ENCODE assay signal across 8 cellular contexts in the genomic region with DNA sequence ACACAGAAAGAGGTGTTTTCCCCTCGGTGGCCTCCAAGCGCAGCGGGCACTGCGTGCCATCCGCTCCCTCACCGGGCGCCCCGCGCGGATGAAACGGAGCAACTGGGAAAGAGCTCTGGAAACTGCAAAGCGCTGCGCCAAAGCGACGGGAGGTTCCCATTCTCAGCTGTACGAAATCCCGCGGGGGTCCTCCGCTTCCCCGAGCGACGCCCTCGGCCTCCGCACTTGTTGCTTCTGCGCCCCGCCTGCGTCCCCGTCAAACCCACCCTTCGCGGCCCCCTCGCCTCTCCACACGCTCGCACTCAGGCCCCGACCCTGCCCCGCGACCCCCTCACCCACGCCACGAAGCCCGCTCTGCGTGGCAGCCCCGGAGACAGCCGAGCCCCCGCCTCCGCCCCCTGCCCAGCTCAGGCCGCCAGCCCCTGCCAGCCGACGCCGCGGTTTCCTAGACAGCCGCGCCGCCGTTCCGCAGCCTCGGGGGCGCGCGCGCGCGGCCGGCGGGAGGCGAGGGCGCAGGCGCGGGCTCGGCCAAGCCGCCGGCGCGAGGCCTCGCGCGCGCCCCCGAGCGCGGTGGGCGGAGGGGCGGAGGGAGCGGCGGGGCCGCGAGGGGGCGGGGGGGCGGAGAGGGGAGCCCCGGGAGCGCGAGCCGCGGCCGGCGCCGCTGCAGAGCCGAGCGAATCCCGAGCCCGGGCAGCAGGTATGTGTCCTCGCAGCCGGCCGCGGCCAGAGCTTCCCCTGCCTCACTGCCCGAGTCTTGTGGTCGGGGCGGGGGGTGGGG. TPM values are rescaled to one million over a fixed set of nuclear protein-coding genes. Genes with fewer than 3 reads are reported as not detected.
A peak's percentile ranks its signal among the peaks of the same experiment; 100 is the strongest.
DNase-seq lines count a peak whose midpoint lies in the region; ATAC-seq, FAIRE-seq and TF ChIP-seq lines count a peak whose summit lies in the region.

Gene TMEM266 (plus strand): TSS at position 666 of the 778 bp plus-strand sequence. CDS start 74,279 bp downstream, outside the sequence.

- H2AFZ ChIP-seq in GM23248 = peak within 1 kb of the TSS; percentile 86
- no peak within 1 kb of the TSS for H2AFZ ChIP-seq in OCI-LY7 (ENCODE audit: low read length)
- peak within 1 kb of the TSS; percentile 61 for H2AFZ ChIP-seq in K562 (ENCODE audit: low read depth, low read length)

- H3K9me3 ChIP-seq in CD4-positive, alpha-beta T cell (ENCODE audit: control insufficient read depth, low read length) = no peaks in the 10 kb centered on the region
- H3K9me3 ChIP-seq in GM23248 (ENCODE audit: low read depth) = no peaks in the 10 kb centered on the region
- H3K9me3 ChIP-seq in OCI-LY7 (ENCODE audit: low read length) = no peaks in the 10 kb centered on the region
- H3K9me3 ChIP-seq in K562 (replicated peaks; ENCODE audit: control insufficient read depth, insufficient read depth, low read depth, low read length) = no peaks in the 10 kb centered on the region
- H3K9me3 ChIP-seq in iPS-18c (ENCODE audit: control insufficient read depth, insufficient read depth, low read length) = no peaks in the 10 kb centered on the region
- no peaks in the 10 kb centered on the region for H3K9me3 ChIP-seq in sigmoid colon

- H3K27me3 ChIP-seq in CD4-positive, alpha-beta T cell (ENCODE audit: control insufficient read depth, insufficient read depth, low read length) = peaks cover 60% of the 10 kb centered on the region
- peaks cover 81% of the 10 kb centered on the region for H3K27me3 ChIP-seq in GM23248 (replicated peaks; ENCODE audit: insufficient read depth)
- H3K27me3 ChIP-seq in K562 (ENCODE audit: control insufficient read depth in 2 of 2, insufficient read depth in 2 of 2, low read length in 2 of 2) = peaks cover 34 to 38% of the 10 kb centered on the region in 2 experiments
- H3K27me3 ChIP-seq in sigmoid colon = peaks cover 0 to 22% (median 9%) of the 10 kb centered on the region in 3 donors

- H3F3A ChIP-seq in GM23248 (ENCODE audit: insufficient read depth) = 0 out of 2 replicates have a peak, but pooled peaks cover 7% of the 10 kb centered on the region

- no peaks in the 10 kb centered on the region for H3K36me3 Mint-ChIP-seq in CD4-positive, alpha-beta T cell (ENCODE audit: low read depth)

- no peak within 1 kb of the TSS for H3K27ac Mint-ChIP-seq in CD4-positive, alpha-beta T cell

- no peaks in the 10 kb centered on the region for H3K9me3 Mint-ChIP-seq in CD4-positive, alpha-beta T cell

- H3K9me2 ChIP-seq in GM23248 (ENCODE audit: insufficient read depth) (no peaks in the 10 kb centered on the region), OCI-LY7 (ENCODE audit: insufficient read depth, low read length) (no peaks in the 10 kb centered on the region)

- H3K79me2 ChIP-seq in GM23248 (ENCODE audit: insufficient read depth) = no peaks in the 10 kb centered on the region
- no peaks in the 10 kb centered on the region for H3K79me2 ChIP-seq in OCI-LY7 (ENCODE audit: insufficient read depth, low read depth, low read length)
- no peaks in the 10 kb centered on the region for H3K79me2 ChIP-seq in K562 (ENCODE audit: control insufficient read depth, insufficient read depth, low read length)

- H3K9me1 ChIP-seq in K562 (ENCODE audit: control insufficient read depth, insufficient read depth, low read length) = no peaks in the 10 kb centered on the region

- peaks cover 23% of the 10 kb centered on the region for H3K4me1 Mint-ChIP-seq in CD4-positive, alpha-beta T cell (ENCODE audit: low read depth)

- WGBS in GM23248 (ENCODE audit: low coverage in 1 of 2, low lambda C conversion rate in 2 of 2, missing lambda C conversion rate in 2 of 2), 2 experiments = 0 to 1% methylated on average over 21 to 72 of the region's 106 CpGs
- WGBS in K562 (ENCODE audit: insufficient coverage, low coverage, missing lambda C conversion rate) = 4% methylated on average over 25 of the region's 106 CpGs
- WGBS in sigmoid colon, 2 donors = 1% methylated on average over 106 of the region's 106 CpGs

- H4K20me1 ChIP-seq in GM23248 (ENCODE audit: insufficient read depth) = no peaks in the 10 kb centered on the region
- no peaks in the 10 kb centered on the region for H4K20me1 ChIP-seq in OCI-LY7 (ENCODE audit: insufficient read depth, low read length)
- peaks cover 8% of the 10 kb centered on the region; the same call in 1 of the 2 replicates for H4K20me1 ChIP-seq in K562 (replicated peaks; ENCODE audit: control insufficient read depth, insufficient read depth, low read length)

- FAIRE-seq in K562 (lab: Jason Lieb, UNC) = no peak

- H3K4me1 ChIP-seq in GM23248 (ENCODE audit: insufficient read depth) = no peaks in the 10 kb centered on the region; the same call in 1 of the 2 replicates
- peaks cover 13% of the 10 kb centered on the region for H3K4me1 ChIP-seq in OCI-LY7 (ENCODE audit: insufficient read depth, low read length, poor library complexity, severe bottlenecking)
- peaks cover 0 to 10% of the 10 kb centered on the region in 2 experiments; a peak in 3 of 5 replicates for H3K4me1 ChIP-seq in K562 (replicated peaks in 1 of 2; ENCODE audit: control insufficient read depth in 2 of 2, insufficient read depth in 2 of 2, low read length in 2 of 2)
- H3K4me1 ChIP-seq in sigmoid colon = peaks cover 0 to 19% (median 16%) of the 10 kb centered on the region in 4 donors

- DNase-seq in CD4-positive, alpha-beta T cell = peak in 2 of 10 experiments; percentile 2 to 25
- peak; percentile 52 for DNase-seq in GM23248
- no peak for DNase-seq in OCI-LY7 (ENCODE audit: low spot score)
- peak; percentile 47 to 94 (median 82) for DNase-seq in K562 (ENCODE audit: extremely low read depth in 1 of 4, low spot score in 3 of 4)
- no peak for DNase-seq in sigmoid colon
- DNase-seq in SKM-1 treated with dmso at 0.1 percent for 144 hours (lab: John Stamatoyannopoulos, UW; ENCODE audit: unreplicated experiment) = no peak

- BruUV-seq in OCI-LY7 (replicated peaks; lab: Mats Ljungman, UMichigan) (no TSS peak), K562 (replicated peaks; lab: Mats Ljungman, UMichigan) (no TSS peak)

- H3K27me3 Mint-ChIP-seq in CD4-positive, alpha-beta T cell = peaks cover 70% of the 10 kb centered on the region

- no peak for TF ChIP-seq POLR2A in K562 (conservative IDR thresholded peaks at IDR 0.05)
- no peak for TF ChIP-seq POLR2A in sigmoid colon (IDR thresholded peaks at IDR 0.05)

- no peak for ATAC-seq in CD4-positive, alpha-beta T cell (ENCODE audit: poor library complexity)
- ATAC-seq in K562 (peak; percentile 65), GM19324 (IDR thresholded peaks at IDR 0.05; ENCODE audit: low FRiP score, unreplicated experiment) (no peak)

- H3K36me3 ChIP-seq in GM23248 (ENCODE audit: low read depth) (no peaks in the 10 kb centered on the region), OCI-LY7 (ENCODE audit: insufficient read depth, low read length) (no peaks in the 10 kb centered on the region), K562 (ENCODE audit: control insufficient read depth, insufficient read depth, low read length) (no peaks in the 10 kb centered on the region), sigmoid colon (no peaks in the 10 kb centered on the region)

- H3K4me2 ChIP-seq in GM23248 (ENCODE audit: unreplicated experiment) (peak within 1 kb of the TSS; percentile 92), OCI-LY7 (ENCODE audit: low read length) (peak within 1 kb of the TSS; percentile 63), K562 (ENCODE audit: insufficient read depth, low read length) (peak within 1 kb of the TSS; percentile 59)

- POLR2A ChIA-PET in CD4-positive, alpha-beta T cell (lab: Charles Lee) = interaction anchor here (0.6 kb wide), 1 partner anchor 20 kb away, joined by 3 read pairs; no protein-coding TSS in a partner anchor
- POLR2A ChIA-PET in OCI-LY7 (lab: Charles Lee) = no interaction called here
- POLR2A ChIA-PET in K562 (lab: Yijun Ruan, JAX) = no interaction called here

- TF ChIP-seq EP300 in K562 (IDR thresholded peaks at IDR 0.05; ENCODE audit: low read length) (no peak), sigmoid colon (IDR thresholded peaks at IDR 0.05) (no peak)

- in situ Hi-C loops in GM23248 (cut with MboI) (no loop called here), K562 (cut with MboI) (loop anchor here (5.0 kb wide), 1 partner anchor 83 kb away; no protein-coding TSS in a partner anchor)

- CTCF ChIA-PET in CD4-positive, alpha-beta T cell (lab: Charles Lee) = interaction anchor here (0.6 to 2.2 kb wide), 2 partner anchors 80 to 469 kb away, joined by 4 to 11 read pairs; no protein-coding TSS in a partner anchor
- CTCF ChIA-PET in OCI-LY7 (lab: Charles Lee; ENCODE audit: unreplicated experiment) (no interaction called here), K562 (lab: Yijun Ruan, JAX; ENCODE audit: low intra/inter-chr PET ratio) (interaction anchor here (0.6 to 3.5 kb wide), 2 partner anchors 79 to 137 kb away, joined by 3 to 30 read pairs; no protein-coding TSS in a partner anchor)

- no peak for TF ChIP-seq CTCF in CD4-positive, alpha-beta T cell (IDR thresholded peaks at IDR 0.05)
- TF ChIP-seq CTCF in OCI-LY7 (conservative IDR thresholded peaks at IDR 0.05; ENCODE audit: low read length) (no peak), K562 (IDR thresholded peaks at IDR 0.05 in 2 of 3, conservative IDR thresholded peaks at IDR 0.05 in 1 of 3; ENCODE audit: insufficient read depth in 2 of 3, low read depth in 1 of 3, low read length in 3 of 3) (no peak), sigmoid colon (IDR thresholded peaks at IDR 0.05) (no peak)

- H3K4me3 ChIP-seq in GM23248 (peak within 1 kb of the TSS; percentile 76), OCI-LY7 (ENCODE audit: low read depth, low read length, poor library complexity, severe bottlenecking) (peak within 1 kb of the TSS; percentile 49), K562 (peak within 1 kb of the TSS; percentile 38), iPS-18c (ENCODE audit: insufficient read depth, low read depth, low read length) (peak within 1 kb of the TSS; percentile 73), sigmoid colon (peak within 1 kb of the TSS; percentile 45 to 70 (median 60))

- H3K9ac ChIP-seq in GM23248 (peak within 1 kb of the TSS; percentile 42; the same call in 1 of the 2 replicates), K562 (ENCODE audit: insufficient read depth in 1 of 2, low read depth in 2 of 2, low read length in 2 of 2) (peak within 1 kb of the TSS in 1 of 2 experiments; percentile 80; a peak in 2 of 4 replicates)

- peak within 1 kb of the TSS; percentile 83 for H3K4me3 Mint-ChIP-seq in CD4-positive, alpha-beta T cell

- intact Hi-C loops in CD4-positive, alpha-beta T cell (cut with DNase I, micrococcal nuclease) = loop anchor here in 1 of 2 experiments (10.0 kb wide), 2 partner anchors 245 to 335 kb away; a partner anchor contains a TSS
- intact Hi-C loops in OCI-LY7 (cut with micrococcal nuclease; ENCODE audit: unreplicated experiment) = loop anchor here (5.0 kb wide), 1 partner anchor 93 kb away; no protein-coding TSS in a partner anchor
- intact Hi-C loops in K562 (cut with micrococcal nuclease) = loop anchor here (10.0 kb wide), 2 partner anchors 245 to 275 kb away; no protein-coding TSS in a partner anchor
- intact Hi-C loops in sigmoid colon (cut with DNase I) = no loop called here

- H3K27ac ChIP-seq in CD4-positive, alpha-beta T cell (ENCODE audit: low read depth, low read length) = no peak within 1 kb of the TSS
- H3K27ac ChIP-seq in GM23248 (no peak within 1 kb of the TSS), OCI-LY7 (ENCODE audit: low read depth, low read length, poor library complexity, severe bottlenecking) (no peak within 1 kb of the TSS), K562 (ENCODE audit: extremely low read depth, low read depth, low read length) (no peak within 1 kb of the TSS), sigmoid colon (peak within 1 kb of the TSS in 1 of 4 donors; percentile 29)

- TF ChIP-seq RAD21 in K562 (CRISPR knock-in tag; conservative IDR thresholded peaks at IDR 0.05 in 1 of 2, IDR thresholded peaks at IDR 0.05 in 1 of 2) = no peak

RNA-seq across cellular contexts. Expression of gene TMEM266, which starts in this region (rescaled TPM):
- not detected for total RNA-seq in CD4-positive, alpha-beta T cell
- total RNA-seq in GM23248 (2014; rRNA removed; shearing (Covaris generic)) = 0.38 TPM in 1 of 2 replicates, not detected in the other
- polyA plus RNA-seq in GM23248 (2016; fragmentation: Nextera tagmentation; extraction: Ambion mirVana) = 0.10 TPM in 1 of 2 replicates, not detected in the other
- not detected in 2 replicates for total RNA-seq in OCI-LY7 (2014; rRNA removed; shearing (Covaris generic))
- not detected in 2 replicates for total RNA-seq in OCI-LY7 (2022)
- not detected in 2 replicates for total RNA-seq in K562 (2011; cell fraction: chromatin; rRNA removed; ENCODE audit: low replicate concordance)
- not detected in 2 replicates for total RNA-seq in K562 (2011; cell fraction: nucleolus; rRNA removed)
- total RNA-seq in K562 (2011; cell fraction: nucleoplasm; rRNA removed) = not detected in 2 replicates
- not detected in 2 replicates for total RNA-seq in K562 (2014; rRNA removed)
- total RNA-seq in K562 (2014; rRNA removed; fragmentation: Illumina TruSeq; extraction: Trizol) = not detected in 2 replicates
- not detected in 2 replicates for total RNA-seq in K562 (2015; rRNA removed; fragmentation: Illumina TruSeq; extraction: Trizol)
- not detected in 2 replicates for total RNA-seq in K562 (2021)
- polyA plus RNA-seq in K562 (2011; rRNA removed) = not detected in 2 replicates
- not detected in 2 replicates for polyA plus RNA-seq in K562 (2011; cell fraction: cytosol; rRNA removed)
- polyA plus RNA-seq in K562 (2011; cell fraction: nucleus; rRNA removed) = 0.06 TPM in 1 of 2 replicates, not detected in the other
- polyA plus RNA-seq in K562 (2012) = 0.12 and 0.48 TPM in 2 replicates
- polyA plus RNA-seq in K562 (2014; fragmentation: Illumina TruSeq; extraction: Trizol) = not detected in 2 replicates
- polyA plus RNA-seq in K562 (2014; fragmentation: Nextera tagmentation; extraction: Ambion mirVana) = not detected
- not detected in 2 replicates for polyA plus RNA-seq in K562 (2014; rRNA removed)
- not detected in 2 replicates for polyA minus RNA-seq in K562 (2011; rRNA and poly(A)+ RNA removed)
- polyA minus RNA-seq in K562 (2011; cell fraction: cytosol; rRNA and poly(A)+ RNA removed) = not detected in 2 replicates
- polyA minus RNA-seq in K562 (2011; cell fraction: nucleus; rRNA and poly(A)+ RNA removed) = not detected in 2 replicates
- total RNA-seq in sigmoid colon = under 1 TPM in 1 of 4 donors, not detected in 3; 0.27 TPM
- 1 to 10 TPM in 1 of 3 donors, not detected in 2; 1.1 TPM for polyA plus RNA-seq in sigmoid colon

Comparison
In these comparisons a context has a peak if more than half of its experiments do, and no peak if none do; other contexts are left out.
1. Peak in DNase-seq, H3K4me3 ChIP-seq, H3K9ac ChIP-seq and H3K4me2 ChIP-seq in GM23248; RNA of the gene not detected or under 1 TPM.
2. Peak in DNase-seq, ATAC-seq, H3K4me3 ChIP-seq and H3K4me2 ChIP-seq in K562; RNA of the gene not detected or under 1 TPM.